15 cellular contexts compared by ENCODE assay signal in genomic region chr19:58569191-58569942, GRCh38. TPM values are rescaled to one million over a fixed set of nuclear protein-coding genes. Genes with fewer than 3 reads are reported as not detected.
A peak's percentile ranks its signal among the peaks of the same experiment; 100 is the strongest.
DNase-seq lines count a peak whose midpoint lies in the region; ATAC-seq and TF ChIP-seq lines count a peak whose summit lies in the region.
"Had no signal": no experiment of that assay in that cellular context is flagged by ENCODE, and none has a peak within 500 bp of the region (broad histone marks: within the 10 kb centered on the region; RNA-seq: fewer than 3 reads in every experiment).

No MANE protein-coding gene starts in this region.

- peaks cover 33% of the 10 kb centered on the region for H3K36me3 ChIP-seq in DND-41 (ENCODE audit: insufficient read depth, low read length)
- peaks cover 0 to 53% (median 22%) of the 10 kb centered on the region in 6 donors for H3K36me3 ChIP-seq in spleen
- H3K36me3 ChIP-seq in testis (ENCODE audit: low read depth, missing control alignments), result no peaks in the 10 kb centered on the region

- H3K36me3 Mint-ChIP-seq in glutamatergic neuron (ENCODE audit: unreplicated experiment), result no peaks in the 10 kb centered on the region

- H4K20me1 ChIP-seq in DND-41 (ENCODE audit: insufficient read depth, low read length), result 0 out of 2 replicates have a peak, but pooled peaks cover 5% of the 10 kb centered on the region

- H3K27me3 ChIP-seq in DND-41 (ENCODE audit: insufficient read depth, low read length, poor library complexity) (no peaks in the 10 kb centered on the region), spleen (replicated peaks in 1 of 7) (no peaks in the 10 kb centered on the region), testis (no peaks in the 10 kb centered on the region)

- H3K4me1 ChIP-seq in DND-41 (ENCODE audit: insufficient read depth, low read length) (peaks cover 24% of the 10 kb centered on the region), spleen (peaks cover 6 to 34% (median 25%) of the 10 kb centered on the region in 6 donors), testis (peaks cover 7% of the 10 kb centered on the region)

- no peak for TF ChIP-seq CTCF in DND-41 (IDR thresholded peaks at IDR 0.05; ENCODE audit: borderline replicate concordance, extremely low read depth, low read length, poor library complexity, severe bottlenecking)
- no peak for TF ChIP-seq CTCF in glutamatergic neuron (IDR thresholded peaks at IDR 0.05; ENCODE audit: partially characterized antibody, unreplicated experiment)
- TF ChIP-seq CTCF in spleen (IDR thresholded peaks at IDR 0.05 in 8 of 11, conservative IDR thresholded peaks at IDR 0.05 in 3 of 11), result no peak
- TF ChIP-seq CTCF in testis (IDR thresholded peaks at IDR 0.05), result no peak

- no peak overlapping the region for H3K4me3 Mint-ChIP-seq in glutamatergic neuron (ENCODE audit: unreplicated experiment)
- H3K4me3 Mint-ChIP-seq: central memory CD8-positive, alpha-beta T cell; T-helper 1 cell treated with Interleukin-12 subunit alpha and Interleukin-12 subunit beta and Interleukin-4 antibody, amounts not matched to agents 30 μg/mL and 1 μg/mL, for 36 hours had no signal

- peak overlapping the region; percentile 33 for H3K27ac Mint-ChIP-seq in glutamatergic neuron (ENCODE audit: unreplicated experiment)

- H3K79me2 ChIP-seq in DND-41 (ENCODE audit: insufficient read depth, low read length), result peaks cover 10% of the 10 kb centered on the region

- peaks cover 16% of the 10 kb centered on the region for H3K9me3 Mint-ChIP-seq in glutamatergic neuron (ENCODE audit: unreplicated experiment)
- H3K9me3 Mint-ChIP-seq: central memory CD8-positive, alpha-beta T cell; nephron; T-helper 1 cell treated with Interleukin-12 subunit alpha and Interleukin-12 subunit beta and Interleukin-4 antibody, amounts not matched to agents 30 μg/mL and 1 μg/mL, for 36 hours had no signal

- H3K9me3 ChIP-seq in DND-41 (ENCODE audit: insufficient read depth, low read length, severe bottlenecking) (no peaks in the 10 kb centered on the region), spleen (no peaks in the 10 kb centered on the region), testis (no peaks in the 10 kb centered on the region)

- WGBS in spleen, 5 donors, result 92 to 98% (median 95%) methylated on average over 6 of the region's 6 CpGs
- 90 to 91% methylated on average over 6 of the region's 6 CpGs for WGBS in testis, 2 donors

- H3K4me3 ChIP-seq in DND-41 (ENCODE audit: low read depth in 1 of 2, low read length in 2 of 2) (no peak overlapping the region), spleen (no peak overlapping the region), testis (no peak overlapping the region)

- H3K27ac ChIP-seq in DND-41 (ENCODE audit: low read length), result no peak overlapping the region
- H3K27ac ChIP-seq in spleen, result no peak overlapping the region
- H3K27ac ChIP-seq in testis, result no peak overlapping the region
- H3K27ac ChIP-seq: 22Rv1 had no signal

- peak; percentile 24 for DNase-seq in activated CD4-positive, CD25-positive, alpha-beta regulatory T cell treated with anti-CD3 and anti-CD28 coated beads, Interleukin-2, amount 50 U/mL, for 72 hours
- no peak for DNase-seq in activated CD4-positive, CD25-positive, alpha-beta regulatory T cell (lab: John Stamatoyannopoulos, UW)
- DNase-seq in DND-41 (peak; percentile 5), glutamatergic neuron (no peak), spleen (peak; percentile 69), NCI-H510A treated with DMSO at 0.1 percent for 48 hours (lab: John Stamatoyannopoulos, UW) (no peak), testis (no peak)
- DNase-seq: effector memory CD4-positive, alpha-beta T cell; KG1; NCI-H526 treated with DMSO at 0.1 percent for 48 hours had no signal

- H3K4me1 Mint-ChIP-seq in glutamatergic neuron (ENCODE audit: low read depth, unreplicated experiment), result peaks cover 9% of the 10 kb centered on the region

- no peak overlapping the region for H2AFZ ChIP-seq in DND-41 (ENCODE audit: low read depth, low read length)

- intact Hi-C loops in spleen (cut with DNase I; ENCODE audit: low total_unique reads), result no loop called here
- intact Hi-C loops in testis (cut with DNase I; ENCODE audit: low total_unique reads), result no loop called here

- ATAC-seq in DND-41 (ENCODE audit: insufficient read depth, low read depth) (no peak), HG03378 (IDR thresholded peaks at IDR 0.05; ENCODE audit: unreplicated experiment) (no peak)

- peaks cover 17% of the 10 kb centered on the region for H3K27me3 Mint-ChIP-seq in glutamatergic neuron (ENCODE audit: unreplicated experiment)
- H3K27me3 Mint-ChIP-seq: central memory CD8-positive, alpha-beta T cell had no signal

- H3K9ac ChIP-seq in DND-41 (ENCODE audit: low read depth, low read length), result no peak overlapping the region

- H3K4me2 ChIP-seq in DND-41 (ENCODE audit: insufficient read depth, low read length), result no peak overlapping the region

- TF ChIP-seq POLR2A in spleen (IDR thresholded peaks at IDR 0.05), result no peak
- TF ChIP-seq POLR2A in testis (IDR thresholded peaks at IDR 0.05), result no peak

RNA-seq across cellular contexts. Expression of gene MZF1, which starts 3.8 kb away (rescaled TPM):
- total RNA-seq in glutamatergic neuron (ENCODE audit: unreplicated experiment), result 27.3 TPM
- total RNA-seq in spleen, result 10 to 100 TPM; 27.7 to 41.6 (median 35.7) TPM
- 10 to 100 TPM; 13.2 to 23.0 (median 20.6) TPM for polyA plus RNA-seq in spleen
- total RNA-seq in testis, result 10 to 100 TPM; 55.8 to 56.1 TPM
- 23.9 TPM for polyA plus RNA-seq in testis (ENCODE audit: insufficient read depth, low read depth, low replicate concordance)

RNA-seq across cellular contexts. Expression of gene UBE2M, which starts 11.0 kb away (rescaled TPM):
- 118 TPM for total RNA-seq in glutamatergic neuron (ENCODE audit: unreplicated experiment)
- total RNA-seq in spleen, result 10 to 100 TPM; 19.1 to 66.9 (median 44.0) TPM
- polyA plus RNA-seq in spleen, result 10 to 100 TPM; 33.2 to 47.3 (median 36.9) TPM
- total RNA-seq in testis, result 10 to 100 TPM; 65.0 to 65.2 TPM
- polyA plus RNA-seq in testis (ENCODE audit: insufficient read depth, low read depth, low replicate concordance), result 155 TPM

RNA-seq across cellular contexts. Expression of gene CHMP2A, which starts 14.5 kb away (rescaled TPM):
- total RNA-seq in glutamatergic neuron (ENCODE audit: unreplicated experiment) (108 TPM), spleen (100 to 1,000 TPM in 3 of 7 donors, 10 to 100 TPM in 4; 79.9 to 115 (median 89.9) TPM), testis (100 to 1,000 TPM; 115 to 126 TPM)
- polyA plus RNA-seq in spleen (100 to 1,000 TPM; 112 to 124 (median 121) TPM), testis (ENCODE audit: insufficient read depth, low read depth, low replicate concordance) (155 TPM)

RNA-seq across cellular contexts. Expression of gene TRIM28, which starts 25.5 kb away (rescaled TPM):
- total RNA-seq in glutamatergic neuron (ENCODE audit: unreplicated experiment) (361 TPM), spleen (100 to 1,000 TPM; 216 to 294 (median 232) TPM), testis (100 to 1,000 TPM; 415 to 521 TPM)
- polyA plus RNA-seq in spleen (100 to 1,000 TPM; 181 to 233 (median 183) TPM), testis (ENCODE audit: insufficient read depth, low read depth, low replicate concordance) (694 TPM)

RNA-seq across cellular contexts. Expression of gene ZBTB45, which starts 49.8 kb away (rescaled TPM):
- total RNA-seq in glutamatergic neuron (ENCODE audit: unreplicated experiment) (27.2 TPM), spleen (10 to 100 TPM; 11.1 to 16.0 (median 13.0) TPM), testis (10 to 100 TPM; 14.0 to 15.1 TPM)
- polyA plus RNA-seq in spleen (1 to 10 TPM; 4.0 to 8.8 (median 4.4) TPM), testis (ENCODE audit: insufficient read depth, low read depth, low replicate concordance) (6.9 TPM)

Comparison
In these comparisons a context has a peak if more than half of its experiments do, and no peak if none do; other contexts are left out.
1. DNase-seq: peak in activated CD4-positive, CD25-positive, alpha-beta regulatory T cell treated with anti-CD3 and anti-CD28 coated beads, Interleukin-2, amount 50 U/mL, for 72 hours (single experiment), DND-41 (single experiment) and spleen (single experiment); none in activated CD4-positive, CD25-positive, alpha-beta regulatory T cell (0 of 4), glutamatergic neuron (single experiment), NCI-H510A treated with DMSO at 0.1 percent for 48 hours (single experiment) and testis (single experiment).